12 cellular contexts compared by ENCODE assay signal in genomic region chr12:74490390-74491064, GRCh38. TPM values are rescaled to one million over a fixed set of nuclear protein-coding genes. Genes with fewer than 3 reads are reported as not detected.
A peak's percentile ranks its signal among the peaks of the same experiment; 100 is the strongest.
DNase-seq lines count a peak whose midpoint lies in the region; ATAC-seq, FAIRE-seq and TF ChIP-seq lines count a peak whose summit lies in the region.
"Had no signal": no experiment of that assay in that cellular context is flagged by ENCODE, and none has a peak within 500 bp of the region (broad histone marks: within the 10 kb centered on the region; RNA-seq: fewer than 3 reads in every experiment).

No MANE protein-coding gene starts in this region.

- H3K4me2 ChIP-seq in keratinocyte (ENCODE audit: control insufficient read depth, extremely low read depth, insufficient read depth, low read depth, low read length), result peak overlapping the region; percentile 60

- no peak overlapping the region for H3K27ac ChIP-seq in keratinocyte (ENCODE audit: control insufficient read depth, insufficient read depth, low read length)
- no peak overlapping the region for H3K27ac ChIP-seq in esophagus squamous epithelium
- H3K27ac ChIP-seq in prostate gland, result no peak overlapping the region
- no peak overlapping the region for H3K27ac ChIP-seq in right cardiac atrium (ENCODE audit: low read length)
- H3K27ac ChIP-seq: parathyroid adenoma, tibial artery had no signal

- TF ChIP-seq POLR2A in esophagus squamous epithelium (IDR thresholded peaks at IDR 0.05) (no peak), prostate gland (IDR thresholded peaks at IDR 0.05) (no peak)

- H3K9me3 ChIP-seq in keratinocyte (ENCODE audit: control insufficient read depth, low read depth, low read length) (no peaks in the 10 kb centered on the region), esophagus squamous epithelium (no peaks in the 10 kb centered on the region), prostate gland (no peaks in the 10 kb centered on the region), right cardiac atrium (ENCODE audit: control insufficient read depth, low read length) (no peaks in the 10 kb centered on the region)
- H3K9me3 ChIP-seq: tibial artery had no signal

- dilution Hi-C loops in keratinocyte (cut with MboI; ENCODE audit: extremely low pct_ligation_motif_present, low sequenced_read_pairs), result no loop called here

- peak; percentile 79 for ATAC-seq in GM18858 (IDR thresholded peaks at IDR 0.05; ENCODE audit: unreplicated experiment)
- peak; percentile 96 for ATAC-seq in GM21526 (IDR thresholded peaks at IDR 0.05; ENCODE audit: low FRiP score, unreplicated experiment)
- ATAC-seq in HG03469 (IDR thresholded peaks at IDR 0.05; ENCODE audit: unreplicated experiment), result peak; percentile 76
- no peak for ATAC-seq in right cardiac atrium

- H3K9me1 ChIP-seq in keratinocyte (ENCODE audit: control insufficient read depth, extremely low read depth, insufficient read depth, low read length), result no peaks in the 10 kb centered on the region

- TF ChIP-seq CTCF in keratinocyte (optimal IDR thresholded peaks at IDR 0.05 in 1 of 3, IDR thresholded peaks at IDR 0.05 in 1 of 3, conservative IDR thresholded peaks at IDR 0.05 in 1 of 3; ENCODE audit: extremely low read depth in 1 of 3, insufficient read depth in 2 of 3, low read length in 3 of 3) (no peak), esophagus squamous epithelium (IDR thresholded peaks at IDR 0.05) (no peak), prostate gland (IDR thresholded peaks at IDR 0.05) (no peak)

- H2AFZ ChIP-seq in keratinocyte (ENCODE audit: control insufficient read depth, low read length), result peak overlapping the region; percentile 82
- H2AFZ ChIP-seq: parathyroid adenoma had no signal

- DNase-seq in keratinocyte (ENCODE audit: low read depth, low spot score) (no peak), SHP77 (lab: John Stamatoyannopoulos, UW) (no peak), esophagus squamous epithelium (lab: John Stamatoyannopoulos, UW) (no peak), prostate gland (ENCODE audit: low spot score) (no peak), right cardiac atrium (no peak)
- DNase-seq: activated CD4-positive, CD25-positive, alpha-beta regulatory T cell treated with anti-CD3 and anti-CD28 coated beads, Interleukin-2, amount 50 U/mL, for 72 hours; erythroblast; tibial artery had no signal

- FAIRE-seq in keratinocyte (lab: Jason Lieb, UNC), result peak; percentile 32

- H3K36me3 ChIP-seq in keratinocyte (ENCODE audit: control insufficient read depth in 2 of 2, extremely low read depth in 1 of 2, insufficient read depth in 2 of 2, low read length in 2 of 2), result no peaks in the 10 kb centered on the region
- H3K36me3 ChIP-seq in esophagus squamous epithelium, result no peaks in the 10 kb centered on the region
- no peaks in the 10 kb centered on the region for H3K36me3 ChIP-seq in prostate gland
- H3K36me3 ChIP-seq: tibial artery had no signal

- no peaks in the 10 kb centered on the region for H3K4me1 ChIP-seq in keratinocyte (ENCODE audit: control insufficient read depth, extremely low read depth, insufficient read depth, low read length)
- no peaks in the 10 kb centered on the region for H3K4me1 ChIP-seq in esophagus squamous epithelium
- H3K4me1 ChIP-seq in prostate gland (replicated peaks), result no peaks in the 10 kb centered on the region
- no peaks in the 10 kb centered on the region for H3K4me1 ChIP-seq in right cardiac atrium (ENCODE audit: control insufficient read depth, insufficient read depth, low read length)
- H3K4me1 ChIP-seq: parathyroid adenoma, tibial artery had no signal

- 16 to 19% methylated on average over 3 of the region's 3 CpGs for WGBS in esophagus squamous epithelium, 2 donors
- whole genome bisulfite sequencing in prostate gland, result 17% methylated on average over 3 of the region's 3 CpGs
- 40% methylated on average over 3 of the region's 3 CpGs for WGBS in right cardiac atrium

- H3K27me3 ChIP-seq in keratinocyte (ENCODE audit: control insufficient read depth, extremely low read depth, insufficient read depth, low read length) (no peaks in the 10 kb centered on the region), esophagus squamous epithelium (no peaks in the 10 kb centered on the region), prostate gland (replicated peaks; ENCODE audit: insufficient read depth) (no peaks in the 10 kb centered on the region), right cardiac atrium (ENCODE audit: control insufficient read depth, insufficient read depth) (no peaks in the 10 kb centered on the region)
- H3K27me3 ChIP-seq: tibial artery had no signal

- intact Hi-C loops in esophagus squamous epithelium (cut with DNase I) (no loop called here), prostate gland (cut with DNase I) (no loop called here), right cardiac atrium (cut with DNase I) (no loop called here)

- H3K4me3 ChIP-seq in keratinocyte (ENCODE audit: control insufficient read depth in 2 of 3, extremely low read depth in 1 of 3, insufficient read depth in 2 of 3, low read depth in 1 of 3, low read length in 3 of 3) (peak overlapping the region in 1 of 3 experiments; percentile 51), esophagus squamous epithelium (peak overlapping the region in 1 of 4 donors; percentile 46), prostate gland (no peak overlapping the region), right cardiac atrium (ENCODE audit: low read length) (no peak overlapping the region)
- H3K4me3 ChIP-seq: tibial artery had no signal

- H4K20me1 ChIP-seq in keratinocyte (ENCODE audit: control insufficient read depth, extremely low read depth, insufficient read depth, low read length), result no peaks in the 10 kb centered on the region

- H3K9ac ChIP-seq in keratinocyte (ENCODE audit: control insufficient read depth, extremely low read depth, insufficient read depth, low read length), result no peak overlapping the region
- H3K9ac ChIP-seq: parathyroid adenoma had no signal

- no peaks in the 10 kb centered on the region for H3K79me2 ChIP-seq in keratinocyte (ENCODE audit: control insufficient read depth, insufficient read depth, low read length)
- H3K79me2 ChIP-seq: parathyroid adenoma had no signal

RNA-seq across cellular contexts. Expression of gene ATXN7L3B, which starts 47.1 kb away (rescaled TPM):
- polyA plus RNA-seq in keratinocyte, result 12.0 to 16.0 TPM (median 15.3 TPM) in 3 replicates
- 8.3 TPM for polyA plus RNA-seq in keratinocyte (2011; ENCODE audit: low read depth)
- polyA plus RNA-seq in keratinocyte (2011; cell fraction: cytosol; rRNA removed), result 10.9 and 16.0 TPM in 2 replicates
- polyA plus RNA-seq in keratinocyte (2011; cell fraction: nucleus; rRNA removed), result 18.7 and 22.3 TPM in 2 replicates
- 10.1 and 12.7 TPM in 2 replicates for polyA plus RNA-seq in keratinocyte (2012; ENCODE audit: low replicate concordance)
- 7.9 to 20.3 TPM (median 14.5 TPM) in 3 replicates for polyA minus RNA-seq in keratinocyte
- polyA minus RNA-seq in keratinocyte (2011; cell fraction: cytosol; rRNA and poly(A)+ RNA removed), result 11.7 TPM
- polyA minus RNA-seq in keratinocyte (2011; cell fraction: nucleus; rRNA and poly(A)+ RNA removed), result 9.0 and 14.7 TPM in 2 replicates
- 10 to 100 TPM; 12.8 to 17.2 (median 15.1) TPM for total RNA-seq in esophagus squamous epithelium
- 10 to 100 TPM; 28.2 to 37.3 TPM for total RNA-seq in prostate gland
- total RNA-seq in right cardiac atrium, result 10 to 100 TPM; 26.0 to 28.5 (median 26.7) TPM
- 12.6 TPM for polyA plus RNA-seq in right cardiac atrium

Comparison
In these comparisons a context has a peak if more than half of its experiments do, and no peak if none do; other contexts are left out.
1. ATAC-seq: peak in GM18858 (single experiment), GM21526 (single experiment) and HG03469 (single experiment); none in right cardiac atrium (0 of 2).